Comparison of ENCODE assay signal across 22 cellular contexts in the genomic region with DNA sequence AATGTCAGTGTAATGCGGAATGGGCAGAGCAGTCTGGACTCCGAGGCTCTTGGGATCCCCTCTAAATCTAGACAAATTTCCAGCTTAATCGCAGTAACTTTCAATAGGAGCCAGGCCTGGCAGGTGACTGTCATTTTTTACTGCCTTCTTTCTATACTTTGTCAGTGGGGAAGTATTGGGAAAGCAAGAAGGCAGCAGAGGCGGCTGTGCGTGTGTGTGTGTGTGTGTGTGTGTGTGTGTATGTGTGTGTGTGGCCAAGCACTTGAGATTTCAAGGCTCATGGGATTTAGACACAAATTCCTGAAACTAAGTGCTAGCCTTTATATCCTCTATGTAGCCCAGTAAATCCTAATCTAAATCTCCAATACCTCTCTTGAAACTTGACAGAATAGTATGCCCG.
A peak's percentile ranks its signal among the peaks of the same experiment; 100 is the strongest.
DNase-seq lines count a peak whose midpoint lies in the region; ATAC-seq and TF ChIP-seq lines count a peak whose summit lies in the region.
"Had no signal": no experiment of that assay in that cellular context is flagged by ENCODE, and none has a peak within 500 bp of the region (broad histone marks: within the 10 kb centered on the region; RNA-seq: fewer than 3 reads in every experiment).

No MANE protein-coding gene starts in this region.

- peak overlapping the region; percentile 62 for H3K27ac ChIP-seq in VCaP
- H3K27ac ChIP-seq: BLaER1 had no signal

- no peak for ATAC-seq in GM18861 (IDR thresholded peaks at IDR 0.05; ENCODE audit: unreplicated experiment)
- ATAC-seq: GM12878 had no signal

- no peak for TF ChIP-seq CTCF in VCaP (conservative IDR thresholded peaks at IDR 0.05)

- DNase-seq in islet precursor cell (peak; percentile 23), NOMO-1 treated with DMSO at 0.1 percent for 48 hours (lab: John Stamatoyannopoulos, UW; ENCODE audit: unreplicated experiment) (no peak)
- DNase-seq in activated CD8-positive, alpha-beta memory T cell treated with anti-CD3 and anti-CD28 coated beads, Interleukin-2, amount 50 U/mL, for 4 hours, result no peak
- DNase-seq: 8988T; ACHN; BE2C; C1 segment of cervical spinal cord; CD4-positive, alpha-beta memory T cell; CD4-positive, CD25-positive, alpha-beta regulatory T cell; CD8-positive, alpha-beta memory T cell; COR-L47; DMS 273 treated with DMSO at 0.1 percent for 48 hours; DMS153; DMS53; DMS79; DND-41; EL; GDM1 had no signal
